8 cellular contexts compared by ENCODE assay signal in genomic region chr21:41766883-41767605, GRCh38. TPM values are rescaled to one million over a fixed set of nuclear protein-coding genes. Genes with fewer than 3 reads are reported as not detected.
DNase-seq lines count a peak whose midpoint lies in the region; ATAC-seq and TF ChIP-seq lines count a peak whose summit lies in the region.

RIPK4 (minus strand) TSS chr21:41767052; CDS start chr21:41767041, 11 bp downstream.

- peak within 1 kb of the TSS; percentile 82 to 89 (median 86) for H3K4me3 Mint-ChIP-seq in brain

- H3K4me1 Mint-ChIP-seq in brain: peaks cover 39% of the 10 kb centered on the region

- TF ChIP-seq RAD21 in Ishikawa (IDR thresholded peaks at IDR 0.05; ENCODE audit: low read depth): no peak

- no peaks in the 10 kb centered on the region for H3K36me3 Mint-ChIP-seq in brain

- TF ChIP-seq EP300 in Ishikawa (IDR thresholded peaks at IDR 0.05; ENCODE audit: borderline replicate concordance): peak; percentile 45; the same call in 1 of the 2 replicates

- peak; percentile 65 for DNase-seq in EH (ENCODE audit: low read depth)
- peak in 4 of 5 experiments; percentile 31 to 54 (median 35) for DNase-seq in T-helper 2 cell
- DNase-seq in left kidney (ENCODE audit: low read depth, low spot score): peak; percentile 90
- peak; percentile 41 to 67 (median 45) for DNase-seq in stimulated activated CD4-positive, alpha-beta T cell treated with anti-CD3 and anti-CD28 coated beads, TNF-alpha, amount 100 ng/mL, for 48 hours (ENCODE audit: low read depth in 3 of 3)

- peaks cover 0 to 10% (median 2%) of the 10 kb centered on the region in 5 experiments for H3K9me3 Mint-ChIP-seq in brain

- peaks cover 96% of the 10 kb centered on the region for H3K27me3 Mint-ChIP-seq in brain

- no peak for ATAC-seq in HG02884 (IDR thresholded peaks at IDR 0.05; ENCODE audit: unreplicated experiment)
- ATAC-seq in GM21576 (IDR thresholded peaks at IDR 0.05; ENCODE audit: unreplicated experiment): no peak

- H3K27ac Mint-ChIP-seq in brain: peak within 1 kb of the TSS in 2 of 5 experiments; percentile 54 to 69

- TF ChIP-seq CTCF in brain (conservative IDR thresholded peaks at IDR 0.05): no peak

TF ChIP-seq in Ishikawa, 13 proteins besides CTCF, POLR2A, EP300 and RAD21:
- TF ChIP-seq FOXM1 (IDR thresholded peaks at IDR 0.05; ENCODE audit: borderline replicate concordance, low read depth) (no peak), CREB1 (IDR thresholded peaks at IDR 0.05; ENCODE audit: low read depth) (no peak), USF1 (IDR thresholded peaks at IDR 0.05) (no peak), CEBPB (IDR thresholded peaks at IDR 0.05) (no peak), EGR1 (IDR thresholded peaks at IDR 0.05) (no peak), MAX (IDR thresholded peaks at IDR 0.05) (peak; percentile 60), TAF1 (IDR thresholded peaks at IDR 0.05; ENCODE audit: low read depth) (peak; percentile 72), NFIC (IDR thresholded peaks at IDR 0.05) (0 out of 2 replicates have a peak, but pooled peaks have one; percentile 11), TCF12 (IDR thresholded peaks at IDR 0.05; ENCODE audit: low read depth) (no peak), REST (IDR thresholded peaks at IDR 0.05; ENCODE audit: low read depth) (no peak), ZBTB7A (IDR thresholded peaks at IDR 0.05; ENCODE audit: low read depth) (no peak), TEAD4 (IDR thresholded peaks at IDR 0.05) (no peak), YY1 (IDR thresholded peaks at IDR 0.05; ENCODE audit: low read depth) (no peak)

RNA-seq across cellular contexts. Expression of gene RIPK4, which starts in this region (rescaled TPM):
- polyA plus RNA-seq in brain (ENCODE audit: insufficient read depth, low read depth, low replicate concordance): 10.6 TPM

Comparison
In these comparisons a context has a peak if more than half of its experiments do, and no peak if none do; other contexts are left out.
1. DNase-seq: peak in every context shown above with its lines; median percentile 90 in left kidney; 65 in EH; 45 in stimulated activated CD4-positive, alpha-beta T cell treated with anti-CD3 and anti-CD28 coated beads, TNF-alpha, amount 100 ng/mL, for 48 hours; 35 in T-helper 2 cell.